Comparison of ENCODE assay signal across 2 cellular contexts in the genomic region with DNA sequence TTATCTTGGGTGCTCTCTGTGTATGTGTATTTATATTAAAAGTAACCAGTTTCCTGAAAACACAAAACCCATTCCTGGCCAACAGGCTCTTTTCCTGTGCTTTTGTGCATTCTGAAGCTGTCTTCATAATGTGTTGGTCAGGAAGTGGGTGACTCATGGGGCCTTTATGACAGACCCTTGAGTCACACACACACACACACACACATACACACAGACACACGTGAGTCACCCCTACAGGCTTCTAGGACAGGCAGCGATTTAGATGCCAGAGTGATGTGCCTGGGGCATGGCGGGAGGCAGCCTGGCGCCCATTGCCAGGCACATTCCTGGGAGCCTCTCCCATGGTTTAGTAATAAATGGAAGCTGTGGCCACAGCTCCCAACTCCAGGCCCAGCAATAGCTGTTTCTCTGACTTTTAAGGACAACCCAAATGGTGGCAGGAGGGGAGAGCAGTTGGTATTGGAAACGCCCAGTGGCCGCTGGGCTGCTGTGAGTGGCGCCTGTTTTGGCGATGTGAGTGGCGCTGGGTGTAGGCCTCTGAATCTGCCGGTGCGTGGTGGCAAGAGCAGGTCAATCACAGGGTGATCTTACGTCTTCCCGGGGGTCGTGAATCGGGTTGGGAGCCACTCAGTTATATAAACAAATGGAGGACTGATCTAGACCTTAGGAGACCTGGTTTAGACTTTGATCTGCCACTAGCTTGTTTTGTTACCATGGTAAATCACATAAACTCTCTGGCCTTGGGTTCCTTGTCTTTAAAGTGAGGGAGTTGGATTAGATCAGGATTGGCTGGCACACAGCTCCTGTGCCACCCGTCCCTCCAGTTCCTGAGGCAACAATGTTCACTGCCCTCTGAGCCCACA.
A peak's percentile ranks its signal among the peaks of the same experiment; 100 is the strongest.
TF ChIP-seq lines count a peak whose summit lies in the region.

No MANE protein-coding gene starts in this region.

TF ChIP-seq in A549, 52 proteins besides CTCF, POLR2A, EP300 and RAD21 (continued from another document):
- TF ChIP-seq HOXB13 (CRISPR knock-in tag; IDR thresholded peaks at IDR 0.05; ENCODE audit: low read depth) = no peak
- TF ChIP-seq, protein P1, sequence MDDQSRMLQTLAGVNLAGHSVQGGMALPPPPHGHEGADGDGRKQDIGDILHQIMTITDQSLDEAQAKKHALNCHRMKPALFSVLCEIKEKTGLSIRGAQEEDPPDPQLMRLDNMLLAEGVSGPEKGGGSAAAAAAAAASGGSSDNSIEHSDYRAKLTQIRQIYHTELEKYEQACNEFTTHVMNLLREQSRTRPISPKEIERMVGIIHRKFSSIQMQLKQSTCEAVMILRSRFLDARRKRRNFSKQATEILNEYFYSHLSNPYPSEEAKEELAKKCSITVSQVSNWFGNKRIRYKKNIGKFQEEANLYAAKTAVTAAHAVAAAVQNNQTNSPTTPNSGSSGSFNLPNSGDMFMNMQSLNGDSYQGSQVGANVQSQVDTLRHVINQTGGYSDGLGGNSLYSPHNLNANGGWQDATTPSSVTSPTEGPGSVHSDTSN (IDR thresholded peaks at IDR 0.05) = 0 out of 2 replicates have a peak, but pooled peaks have one; percentile 37
- TF ChIP-seq, protein P2, sequence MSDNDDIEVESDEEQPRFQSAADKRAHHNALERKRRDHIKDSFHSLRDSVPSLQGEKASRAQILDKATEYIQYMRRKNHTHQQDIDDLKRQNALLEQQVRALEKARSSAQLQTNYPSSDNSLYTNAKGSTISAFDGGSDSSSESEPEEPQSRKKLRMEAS (IDR thresholded peaks at IDR 0.05) = peak; percentile 87
- peak in 1 of 2 experiments; percentile 63; a peak in 2 of 4 replicates for TF ChIP-seq CEBPB (IDR thresholded peaks at IDR 0.05)
- no peak for TF ChIP-seq NFE2L2 (conservative IDR thresholded peaks at IDR 0.05; ENCODE audit: low read length)
- no peak for TF ChIP-seq SREBF2 (IDR thresholded peaks at IDR 0.05)
- TF ChIP-seq PHF8 (IDR thresholded peaks at IDR 0.05; ENCODE audit: borderline replicate concordance, low read depth) = no peak
- peak; percentile 82 to 84; a peak in 4 of 5 replicates for TF ChIP-seq JUN (IDR thresholded peaks at IDR 0.05)
- TF ChIP-seq TFCP2L1 (CRISPR knock-in tag; IDR thresholded peaks at IDR 0.05) = no peak
- no peak for TF ChIP-seq RFX5 (IDR thresholded peaks at IDR 0.05)
- peak; percentile 87 for TF ChIP-seq GATA3 (IDR thresholded peaks at IDR 0.05; ENCODE audit: borderline replicate concordance)

TF ChIP-seq in WTC11, 78 proteins besides CTCF, POLR2A, EP300 and RAD21 (continued from another document):
- TF ChIP-seq, protein P3, sequence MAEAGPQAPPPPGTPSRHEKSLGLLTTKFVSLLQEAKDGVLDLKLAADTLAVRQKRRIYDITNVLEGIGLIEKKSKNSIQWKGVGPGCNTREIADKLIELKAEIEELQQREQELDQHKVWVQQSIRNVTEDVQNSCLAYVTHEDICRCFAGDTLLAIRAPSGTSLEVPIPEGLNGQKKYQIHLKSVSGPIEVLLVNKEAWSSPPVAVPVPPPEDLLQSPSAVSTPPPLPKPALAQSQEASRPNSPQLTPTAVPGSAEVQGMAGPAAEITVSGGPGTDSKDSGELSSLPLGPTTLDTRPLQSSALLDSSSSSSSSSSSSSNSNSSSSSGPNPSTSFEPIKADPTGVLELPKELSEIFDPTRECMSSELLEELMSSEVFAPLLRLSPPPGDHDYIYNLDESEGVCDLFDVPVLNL (CRISPR knock-in tag; IDR thresholded peaks at IDR 0.05; ENCODE audit: borderline replicate concordance, low read depth) = no peak
- TF ChIP-seq GABPB1 (CRISPR knock-in tag; IDR thresholded peaks at IDR 0.05) = peak; percentile 51; the same call in 1 of the 2 replicates
- TF ChIP-seq, protein P4, sequence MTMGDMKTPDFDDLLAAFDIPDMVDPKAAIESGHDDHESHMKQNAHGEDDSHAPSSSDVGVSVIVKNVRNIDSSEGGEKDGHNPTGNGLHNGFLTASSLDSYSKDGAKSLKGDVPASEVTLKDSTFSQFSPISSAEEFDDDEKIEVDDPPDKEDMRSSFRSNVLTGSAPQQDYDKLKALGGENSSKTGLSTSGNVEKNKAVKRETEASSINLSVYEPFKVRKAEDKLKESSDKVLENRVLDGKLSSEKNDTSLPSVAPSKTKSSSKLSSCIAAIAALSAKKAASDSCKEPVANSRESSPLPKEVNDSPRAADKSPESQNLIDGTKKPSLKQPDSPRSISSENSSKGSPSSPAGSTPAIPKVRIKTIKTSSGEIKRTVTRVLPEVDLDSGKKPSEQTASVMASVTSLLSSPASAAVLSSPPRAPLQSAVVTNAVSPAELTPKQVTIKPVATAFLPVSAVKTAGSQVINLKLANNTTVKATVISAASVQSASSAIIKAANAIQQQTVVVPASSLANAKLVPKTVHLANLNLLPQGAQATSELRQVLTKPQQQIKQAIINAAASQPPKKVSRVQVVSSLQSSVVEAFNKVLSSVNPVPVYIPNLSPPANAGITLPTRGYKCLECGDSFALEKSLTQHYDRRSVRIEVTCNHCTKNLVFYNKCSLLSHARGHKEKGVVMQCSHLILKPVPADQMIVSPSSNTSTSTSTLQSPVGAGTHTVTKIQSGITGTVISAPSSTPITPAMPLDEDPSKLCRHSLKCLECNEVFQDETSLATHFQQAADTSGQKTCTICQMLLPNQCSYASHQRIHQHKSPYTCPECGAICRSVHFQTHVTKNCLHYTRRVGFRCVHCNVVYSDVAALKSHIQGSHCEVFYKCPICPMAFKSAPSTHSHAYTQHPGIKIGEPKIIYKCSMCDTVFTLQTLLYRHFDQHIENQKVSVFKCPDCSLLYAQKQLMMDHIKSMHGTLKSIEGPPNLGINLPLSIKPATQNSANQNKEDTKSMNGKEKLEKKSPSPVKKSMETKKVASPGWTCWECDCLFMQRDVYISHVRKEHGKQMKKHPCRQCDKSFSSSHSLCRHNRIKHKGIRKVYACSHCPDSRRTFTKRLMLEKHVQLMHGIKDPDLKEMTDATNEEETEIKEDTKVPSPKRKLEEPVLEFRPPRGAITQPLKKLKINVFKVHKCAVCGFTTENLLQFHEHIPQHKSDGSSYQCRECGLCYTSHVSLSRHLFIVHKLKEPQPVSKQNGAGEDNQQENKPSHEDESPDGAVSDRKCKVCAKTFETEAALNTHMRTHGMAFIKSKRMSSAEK (CRISPR knock-in tag; IDR thresholded peaks at IDR 0.05; ENCODE audit: borderline replicate concordance) = no peak
